ENCODE assay signal across 27 cellular contexts in genomic region chr3:8802256-8802655, GRCh38.
"Had no signal": no experiment of that assay in that cellular context is flagged by ENCODE, and none has a peak within 500 bp of the region (broad histone marks: within the 10 kb centered on the region; RNA-seq: fewer than 3 reads in every experiment).

No MANE protein-coding gene starts in this region.

- H3K4me1 ChIP-seq: colonic mucosa, gastrocnemius medialis, heart right ventricle had no signal

- FAIRE-seq: endometrium, endothelial cell of umbilical vein had no signal

- DNase-seq: activated CD4-positive, alpha-beta T cell treated with anti-CD3 and anti-CD28 coated beads for 36 hours; activated CD4-positive, alpha-beta T cell treated with anti-CD3 and anti-CD28 coated beads, Interleukin-2, amount 10 ng/mL, durations not matched to agents 7 days and 5 days; activated CD4-positive, alpha-beta T cell treated with anti-CD3 and anti-CD28 coated beads, Interleukin-2, amount 50 U/mL, for 48 hours; activated CD4-positive, CD25-positive, alpha-beta regulatory T cell; activated CD4-positive, CD25-positive, alpha-beta regulatory T cell treated with anti-CD3 and anti-CD28 coated beads, Interleukin-2, amount 50 U/mL, for 72 hours; activated CD8-positive, alpha-beta memory T cell treated with anti-CD3 and anti-CD28 coated beads for 24 hours; activated CD8-positive, alpha-beta T cell treated with anti-CD3 and anti-CD28 coated beads for 36 hours; activated effector memory CD4-positive, alpha-beta T cell treated with Interleukin-2 at 50 U/mL for 16 hours; activated gamma-delta T cell treated with Interleukin-2 at 50 U/mL for 16 hours; activated naive CD4-positive, alpha-beta T cell treated with anti-CD3 and anti-CD28 coated beads, Interleukin-2, amount 50 U/mL, for 16 hours; activated naive CD4-positive, alpha-beta T cell treated with Interleukin-2 at 50 U/mL for 16 hours; activated T-cell treated with anti-CD3 and anti-CD28 coated beads, Interleukin-2, amount 50 U/mL, for 4 hours; amniotic stem cell; anterior cingulate cortex; brain microvascular endothelial cell; caudate nucleus; cerebellar nuclear complex; colonic mucosa; effector CD8-positive, alpha-beta T cell; foreskin fibroblast; gastrocnemius medialis; heart right ventricle; T-helper 1 cell; T-helper 17 cell; T1000 had no signal

- H3K9me3 ChIP-seq: colonic mucosa, gastrocnemius medialis had no signal

- H3K27me3 ChIP-seq: brain microvascular endothelial cell, colonic mucosa, gastrocnemius medialis, heart right ventricle had no signal

- H3K27ac ChIP-seq: brain microvascular endothelial cell, colonic mucosa, gastrocnemius medialis, heart right ventricle had no signal

- H3K36me3 ChIP-seq: brain microvascular endothelial cell, colonic mucosa, gastrocnemius medialis, heart right ventricle had no signal

- H3K4me3 ChIP-seq: colonic mucosa, gastrocnemius medialis, heart right ventricle had no signal
